In genomic region chr6:119676971-119677370, GRCh38 we compare ENCODE assay signal across 12 cellular contexts.
"Had no signal": no experiment of that assay in that cellular context is flagged by ENCODE, and none has a peak within 500 bp of the region (broad histone marks: within the 10 kb centered on the region; RNA-seq: fewer than 3 reads in every experiment).

No MANE protein-coding gene starts in this region.

- H3K27me3 ChIP-seq: left lung, testis had no signal

- DNase-seq: activated naive CD4-positive, alpha-beta T cell treated with anti-CD3 and anti-CD28 coated beads, Interleukin-2, amount 10 ng/mL, durations not matched to agents 7 days and 5 days; cerebellar nuclear complex; endodermal cell; foreskin melanocyte; head of caudate nucleus; left lung; psoas muscle; stimulated activated CD4-positive, alpha-beta T cell treated with anti-CD3 and anti-CD28 coated beads, Interleukin-4, amount 100 ng/mL, for 1 hour; testis had no signal

- H3K4me1 ChIP-seq: left lung, psoas muscle, testis had no signal

- ATAC-seq: activated CD4-positive, CD25-positive, alpha-beta regulatory T cell treated with anti-CD3 and anti-CD28 coated beads, Interleukin-2, amount 50 U/mL, for 24 hours; left lung; natural killer cell treated with Interleukin-12 subunit alpha and Interleukin-12 subunit beta and Interleukin-15 and Interleukin-18, amount 100 ng/mL, for 72 hours; psoas muscle; sciatic nerve had no signal

- H3K9me3 ChIP-seq: left lung, psoas muscle, testis had no signal

- H3K4me3 ChIP-seq: left lung, psoas muscle, testis had no signal

- H3K36me3 ChIP-seq: left lung had no signal

- H3K27ac ChIP-seq: left lung, psoas muscle, testis had no signal
